8 cellular contexts compared by ENCODE assay signal in genomic region chr4:39637572-39638357, GRCh38. TPM values are rescaled to one million over a fixed set of nuclear protein-coding genes. Genes with fewer than 3 reads are reported as not detected.
DNase-seq lines count a peak whose midpoint lies in the region; ATAC-seq and TF ChIP-seq lines count a peak whose summit lies in the region.

No MANE protein-coding gene starts in this region.

- peaks cover 22% of the 10 kb centered on the region for H3K4me1 ChIP-seq in OCI-LY7 (ENCODE audit: insufficient read depth, low read length, poor library complexity, severe bottlenecking)
- H3K4me1 ChIP-seq in ascending aorta: peaks cover 0 to 12% of the 10 kb centered on the region in 2 donors
- peaks cover 32% of the 10 kb centered on the region for H3K4me1 ChIP-seq in psoas muscle

- peak overlapping the region; percentile 87 for H3K4me2 ChIP-seq in OCI-LY7 (ENCODE audit: low read length)

- H3K4me3 ChIP-seq in OCI-LY7 (ENCODE audit: low read depth, low read length, poor library complexity, severe bottlenecking): peak overlapping the region; percentile 68
- H3K4me3 ChIP-seq in ascending aorta: peak overlapping the region; percentile 70 to 86
- H3K4me3 ChIP-seq in psoas muscle: peak overlapping the region; percentile 99

- POLR2A ChIA-PET in OCI-LY7 (lab: Charles Lee): interaction anchor here (0.6 to 1.9 kb wide), 4 partner anchors 8 to 420 kb away, joined by 3 to 6 read pairs (median 4); no protein-coding TSS in a partner anchor

- no peaks in the 10 kb centered on the region for H4K20me1 ChIP-seq in OCI-LY7 (ENCODE audit: insufficient read depth, low read length)

- no peaks in the 10 kb centered on the region for H3K79me2 ChIP-seq in OCI-LY7 (ENCODE audit: insufficient read depth, low read depth, low read length)

- no peaks in the 10 kb centered on the region for H3K9me2 ChIP-seq in OCI-LY7 (ENCODE audit: insufficient read depth, low read length)

- DNase-seq in activated CD8-positive, alpha-beta memory T cell treated with anti-CD3 and anti-CD28 coated beads for 24 hours: peak; percentile 67
- DNase-seq in activated CD8-positive, alpha-beta memory T cell treated with anti-CD3 and anti-CD28 coated beads, Interleukin-2, amount 50 U/mL, for 4 hours: no peak
- DNase-seq in OCI-LY7 (ENCODE audit: low spot score) (no peak), ascending aorta (ENCODE audit: low spot score in 2 of 2) (peak in 1 of 2 donors; percentile 78), hypothalamus (lab: John Stamatoyannopoulos, UW) (peak in 46 of 51 donors; percentile 2 to 80 (median 28)), psoas muscle (peak; percentile 52 to 73), DMS153 treated with DMSO at 0.1 percent for 48 hours (lab: John Stamatoyannopoulos, UW; ENCODE audit: unreplicated experiment) (no peak)

- H3K9me3 ChIP-seq in OCI-LY7 (ENCODE audit: low read length) (no peaks in the 10 kb centered on the region), ascending aorta (no peaks in the 10 kb centered on the region), psoas muscle (no peaks in the 10 kb centered on the region)

- peak overlapping the region; percentile 16; the same call in 1 of the 2 replicates for H2AFZ ChIP-seq in OCI-LY7 (ENCODE audit: low read length)

- intact Hi-C loops in OCI-LY7 (cut with micrococcal nuclease; ENCODE audit: unreplicated experiment): loop anchor here (5.0 to 10.0 kb wide), 2 partner anchors 110 to 173 kb away; partner anchors contain the start of gene UGDH
- intact Hi-C loops in ascending aorta (cut with DNase I): loop anchor here (1.0 to 10.0 kb wide), 9 partner anchors 15 to 593 kb away; partner anchors contain the start of genes LIAS, PDS5A, RPL9 and UGDH
- intact Hi-C loops in psoas muscle (cut with DNase I): loop anchor here (2.0 to 5.0 kb wide), 4 partner anchors 110 to 340 kb away; partner anchors contain the start of genes UGDH (in 2 of the 2), LIAS (in 1 of the 2), PDS5A (in 1 of the 2) and RPL9 (in 1 of the 2)

- no peaks in the 10 kb centered on the region for H3K36me3 ChIP-seq in OCI-LY7 (ENCODE audit: insufficient read depth, low read length)
- H3K36me3 ChIP-seq in ascending aorta: no peaks in the 10 kb centered on the region
- H3K36me3 ChIP-seq in psoas muscle (ENCODE audit: insufficient read depth in 1 of 2, low read depth in 1 of 2): peaks cover 0 to 21% of the 10 kb centered on the region in 2 donors

- ATAC-seq in HG03159 (IDR thresholded peaks at IDR 0.05; ENCODE audit: unreplicated experiment) (peak; percentile 20), psoas muscle (peak; percentile 4 to 66 (median 51))

- H3K27me3 ChIP-seq in ascending aorta: no peaks in the 10 kb centered on the region
- no peaks in the 10 kb centered on the region for H3K27me3 ChIP-seq in psoas muscle (ENCODE audit: insufficient read depth in 3 of 3, low read length in 2 of 3)

- WGBS in psoas muscle, 3 donors: 0 to 1% (median 1%) methylated on average over 30 of the region's 30 CpGs

- CTCF ChIA-PET in OCI-LY7 (lab: Charles Lee; ENCODE audit: unreplicated experiment): interaction anchor here (0.6 kb wide), 1 partner anchor 440 kb away, joined by 5 read pairs; no protein-coding TSS in a partner anchor

- TF ChIP-seq CTCF in OCI-LY7 (conservative IDR thresholded peaks at IDR 0.05; ENCODE audit: low read length) (no peak), ascending aorta (IDR thresholded peaks at IDR 0.05) (no peak), psoas muscle (IDR thresholded peaks at IDR 0.05) (no peak)

- no peak overlapping the region for H3K27ac ChIP-seq in OCI-LY7 (ENCODE audit: low read depth, low read length, poor library complexity, severe bottlenecking)
- peak overlapping the region; percentile 96 for H3K27ac ChIP-seq in ascending aorta
- H3K27ac ChIP-seq in psoas muscle: peak overlapping the region; percentile 100

- TSS peak; percentile 69 for BruUV-seq in OCI-LY7 (replicated peaks; lab: Mats Ljungman, UMichigan)

RNA-seq across cellular contexts. Expression of gene SMIM14, which starts 0.9 kb away (rescaled TPM):
- total RNA-seq in OCI-LY7 (2014; rRNA removed; shearing (Covaris generic)): 0.03 TPM in 1 of 2 replicates, not detected in the other
- total RNA-seq in OCI-LY7 (2022) (1.1 and 1.8 TPM in 2 replicates), ascending aorta (48.2 TPM), psoas muscle (1 to 10 TPM; 4.2 to 7.7 (median 6.5) TPM)
- 1 to 10 TPM; 2.2 to 8.4 (median 3.1) TPM for polyA plus RNA-seq in psoas muscle

Comparison
In these comparisons a context has a peak if more than half of its experiments do, and no peak if none do; other contexts are left out.
1. DNase-seq: peak in activated CD8-positive, alpha-beta memory T cell treated with anti-CD3 and anti-CD28 coated beads for 24 hours (single experiment), hypothalamus (46 of 51) and psoas muscle (2 of 2); none in activated CD8-positive, alpha-beta memory T cell treated with anti-CD3 and anti-CD28 coated beads, Interleukin-2, amount 50 U/mL, for 4 hours (single experiment), OCI-LY7 (single experiment) and DMS153 treated with DMSO at 0.1 percent for 48 hours (single experiment).
2. Peak in every context shown above with its lines, with median percentiles within 50 percentile points of each other: H3K4me3 ChIP-seq.